In the genomic region with DNA sequence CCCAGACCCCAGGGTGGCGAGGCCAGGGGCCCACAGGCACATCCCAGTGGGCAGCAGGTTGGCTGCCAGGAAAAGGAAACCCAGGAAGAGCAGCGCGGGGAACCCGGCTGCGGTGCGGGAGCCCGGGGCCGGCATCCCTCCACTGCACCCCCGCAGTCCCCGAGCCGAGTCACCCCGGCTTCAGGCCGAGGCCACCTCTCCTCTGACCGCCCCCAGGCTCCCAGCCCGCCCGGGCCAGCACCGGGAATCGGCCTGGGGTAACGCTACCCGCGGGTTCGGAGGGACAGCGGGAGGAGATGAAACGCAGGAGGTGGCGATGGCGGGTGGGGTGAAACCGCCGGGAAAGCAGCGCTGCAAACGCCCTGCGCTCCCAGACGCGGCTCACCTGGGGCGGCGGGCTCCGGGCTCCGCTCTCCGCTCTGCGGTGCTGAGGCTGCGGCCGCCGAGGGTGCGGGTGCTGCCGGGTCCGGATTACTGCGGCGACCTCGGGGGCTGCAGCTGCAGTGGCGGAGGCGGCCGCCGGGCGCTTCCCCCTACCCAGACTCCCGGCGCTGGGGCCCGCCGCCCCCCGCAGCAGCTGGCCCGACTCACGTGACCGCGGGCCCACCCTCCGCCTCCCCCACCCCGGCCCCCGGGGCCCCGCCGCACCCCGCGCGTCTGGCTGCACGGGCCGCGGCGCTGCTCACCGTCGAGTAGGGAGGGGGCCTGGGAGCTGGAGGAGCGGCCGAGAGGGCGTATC, we compare ENCODE assay signal across 8 cellular contexts. TPM values are rescaled to one million over a fixed set of nuclear protein-coding genes. Genes with fewer than 3 reads are reported as not detected.
DNase-seq lines count a peak whose midpoint lies in the region; ATAC-seq, FAIRE-seq and TF ChIP-seq lines count a peak whose summit lies in the region.

A gene with protein sequence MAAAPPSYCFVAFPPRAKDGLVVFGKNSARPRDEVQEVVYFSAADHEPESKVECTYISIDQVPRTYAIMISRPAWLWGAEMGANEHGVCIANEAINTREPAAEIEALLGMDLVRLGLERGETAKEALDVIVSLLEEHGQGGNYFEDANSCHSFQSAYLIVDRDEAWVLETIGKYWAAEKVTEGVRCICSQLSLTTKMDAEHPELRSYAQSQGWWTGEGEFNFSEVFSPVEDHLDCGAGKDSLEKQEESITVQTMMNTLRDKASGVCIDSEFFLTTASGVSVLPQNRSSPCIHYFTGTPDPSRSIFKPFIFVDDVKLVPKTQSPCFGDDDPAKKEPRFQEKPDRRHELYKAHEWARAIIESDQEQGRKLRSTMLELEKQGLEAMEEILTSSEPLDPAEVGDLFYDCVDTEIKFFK (minus strand): TSS at position 545 of the 739 bp plus-strand sequence. CDS start 20,734 bp downstream, outside the sequence.

- H3K36me3 ChIP-seq in WERI-Rb-1: peaks cover 7% of the 10 kb centered on the region

- ATAC-seq in GM21367 (IDR thresholded peaks at IDR 0.05; ENCODE audit: unreplicated experiment): peak; percentile 26
- ATAC-seq in left lobe of liver: peak; percentile 68

- DNase-seq in DMS114 treated with DMSO at 0.1 percent for 48 hours (lab: John Stamatoyannopoulos, UW; ENCODE audit: unreplicated experiment) (peak; percentile 26), HuH-7 (ENCODE audit: low spot score) (peak; percentile 75), WERI-Rb-1 (peak; percentile 76), dermis blood vessel endothelial cell (peak; percentile 60), left lobe of liver (ENCODE audit: low spot score) (no peak), RCC 7860 (ENCODE audit: low spot score) (no peak)
- DNase-seq in stimulated activated CD4-positive, alpha-beta T cell treated with anti-CD3 and anti-CD28 coated beads, Interleukin-4, amount 100 ng/mL, for 24 hours: peak; percentile 4

- no peak for FAIRE-seq in RCC 7860 (lab: Jason Lieb, UNC)

- peaks cover 5% of the 10 kb centered on the region for H3K9me3 ChIP-seq in WERI-Rb-1 (ENCODE audit: severe bottlenecking)

- TF ChIP-seq CTCF in WERI-Rb-1 (IDR thresholded peaks at IDR 0.05; ENCODE audit: low read depth, low read length): no peak

- H3K27ac ChIP-seq in WERI-Rb-1: peak within 1 kb of the TSS; percentile 88

- no peaks in the 10 kb centered on the region for H3K27me3 ChIP-seq in WERI-Rb-1 (ENCODE audit: insufficient read depth, low read depth, severe bottlenecking)

- H3K4me3 ChIP-seq in WERI-Rb-1 (ENCODE audit: low read depth, low read length): peak within 1 kb of the TSS; percentile 99

RNA-seq across cellular contexts. Expression of the gene that starts here (rescaled TPM):
- total RNA-seq in dermis blood vessel endothelial cell (94.6 and 95.5 TPM in 2 replicates), left lobe of liver (3.1 TPM)

Comparison
In these comparisons a context has a peak if more than half of its experiments do, and no peak if none do; other contexts are left out.
1. RNA of the gene that starts here (total RNA-seq): 94.6 to 95.5 TPM in dermis blood vessel endothelial cell; 3.1 TPM in left lobe of liver (single experiment); every median in the first group is over 10 times any median in the second.
2. DNase-seq: peak in DMS114 treated with DMSO at 0.1 percent for 48 hours (single experiment), HuH-7 (single experiment), WERI-Rb-1 (single experiment), dermis blood vessel endothelial cell (single experiment) and stimulated activated CD4-positive, alpha-beta T cell treated with anti-CD3 and anti-CD28 coated beads, Interleukin-4, amount 100 ng/mL, for 24 hours (single experiment); none in left lobe of liver (single experiment) and RCC 7860 (single experiment).